In genomic region chr14:52950898-52951729, GRCh38 we compare ENCODE assay signal across 8 cellular contexts. TPM values are rescaled to one million over a fixed set of nuclear protein-coding genes. Genes with fewer than 3 reads are reported as not detected.
DNase-seq lines count a peak whose midpoint lies in the region; ATAC-seq and TF ChIP-seq lines count a peak whose summit lies in the region.

Gene FERMT2 (minus strand): TSS chr14:52951050. CDS start chr14:52950568, 482 bp downstream.

- peak within 1 kb of the TSS; percentile 73 for H3K4me3 ChIP-seq in fibroblast of villous mesenchyme (ENCODE audit: low read depth, low read length)
- peak within 1 kb of the TSS; percentile 89 for H3K4me3 ChIP-seq in vagina

- H3K9me3 ChIP-seq in vagina = no peaks in the 10 kb centered on the region

- no peak for TF ChIP-seq CTCF in fibroblast of villous mesenchyme (IDR thresholded peaks at IDR 0.05; ENCODE audit: insufficient read depth, low read depth, low read length)
- TF ChIP-seq CTCF in vagina (IDR thresholded peaks at IDR 0.05) = no peak

- no peaks in the 10 kb centered on the region for H3K36me3 Mint-ChIP-seq in activated naive CD4-positive, alpha-beta T cell treated with anti-CD3 and anti-CD28 coated beads for 36 hours (ENCODE audit: low read depth)
- no peaks in the 10 kb centered on the region for H3K36me3 Mint-ChIP-seq in naive B cell

- H3K27ac ChIP-seq in vagina = peak within 1 kb of the TSS; percentile 98

- intact Hi-C loops in activated naive CD4-positive, alpha-beta T cell treated with anti-CD3 and anti-CD28 coated beads for 36 hours (cut with micrococcal nuclease) = loop anchor here (1.0 to 5.0 kb wide), 2 partner anchors 33 to 399 kb away; partner anchors contain the start of genes GPR137C and TXNDC16
- intact Hi-C loops in vagina (cut with DNase I) = no loop called here

- peaks cover 21% of the 10 kb centered on the region for H3K4me1 ChIP-seq in vagina

- no peaks in the 10 kb centered on the region for H3K27me3 ChIP-seq in vagina

- no peaks in the 10 kb centered on the region for H3K9me3 Mint-ChIP-seq in activated naive CD4-positive, alpha-beta T cell treated with anti-CD3 and anti-CD28 coated beads for 36 hours
- no peaks in the 10 kb centered on the region for H3K9me3 Mint-ChIP-seq in naive B cell

- DNase-seq in GM03348 (ENCODE audit: low spot score) (peak; percentile 97), NCI-H510A treated with DMSO at 0.1 percent for 48 hours (lab: John Stamatoyannopoulos, UW) (peak; percentile 82), fibroblast of villous mesenchyme (ENCODE audit: low read depth) (peak; percentile 89), naive B cell (no peak), vagina (ENCODE audit: extremely low spot score in 2 of 2) (no peak), RPMI8226 (no peak)
- peak; percentile 25 for DNase-seq in activated naive CD4-positive, alpha-beta T cell treated with anti-CD3 and anti-CD28 coated beads for 36 hours

- H3K27me3 Mint-ChIP-seq in activated naive CD4-positive, alpha-beta T cell treated with anti-CD3 and anti-CD28 coated beads for 36 hours (ENCODE audit: low read depth) = peaks cover 49% of the 10 kb centered on the region
- peaks cover 40 to 65% (median 65%) of the 10 kb centered on the region in 3 donors for H3K27me3 Mint-ChIP-seq in naive B cell

- CTCF ChIA-PET in activated naive CD4-positive, alpha-beta T cell treated with anti-CD3 and anti-CD28 coated beads for 36 hours (lab: Charles Lee) = no interaction called here

- TF ChIP-seq POLR2A in vagina (IDR thresholded peaks at IDR 0.05) = peak in 1 of 2 donors; percentile 84

- no peaks in the 10 kb centered on the region for H3K36me3 ChIP-seq in vagina

- ATAC-seq in HG02852 (IDR thresholded peaks at IDR 0.05; ENCODE audit: unreplicated experiment) (peak; percentile 65), naive B cell (ENCODE audit: low read depth in 2 of 2) (peak; percentile 17 to 34)

- peak within 1 kb of the TSS; percentile 83 for H3K4me3 Mint-ChIP-seq in activated naive CD4-positive, alpha-beta T cell treated with anti-CD3 and anti-CD28 coated beads for 36 hours
- H3K4me3 Mint-ChIP-seq in naive B cell = peak within 1 kb of the TSS; percentile 78 to 91 (median 86)

- peaks cover 31% of the 10 kb centered on the region for H3K4me1 Mint-ChIP-seq in activated naive CD4-positive, alpha-beta T cell treated with anti-CD3 and anti-CD28 coated beads for 36 hours (ENCODE audit: low read depth)
- peaks cover 19 to 26% (median 24%) of the 10 kb centered on the region in 3 donors for H3K4me1 Mint-ChIP-seq in naive B cell

- no peak within 1 kb of the TSS for H3K27ac Mint-ChIP-seq in activated naive CD4-positive, alpha-beta T cell treated with anti-CD3 and anti-CD28 coated beads for 36 hours
- H3K27ac Mint-ChIP-seq in naive B cell = peak within 1 kb of the TSS in 2 of 6 donors; percentile 55 to 63

RNA-seq across cellular contexts. Expression of gene FERMT2, which starts in this region (rescaled TPM):
- 1 to 10 TPM; 2.8 to 3.0 TPM for total RNA-seq in activated naive CD4-positive, alpha-beta T cell treated with anti-CD3 and anti-CD28 coated beads for 36 hours
- total RNA-seq in fibroblast of villous mesenchyme = 266 and 320 TPM in 2 replicates
- not detected for polyA plus RNA-seq in naive B cell (ENCODE audit: low read depth in 6 of 6)
- 70.2 TPM for total RNA-seq in vagina

Comparison
In these comparisons a context has a peak if more than half of its experiments do, and no peak if none do; other contexts are left out.
1. RNA of gene FERMT2 (total RNA-seq): 266 to 320 TPM in fibroblast of villous mesenchyme and 70.2 TPM in vagina (single experiment); 2.8 to 3.0 TPM in activated naive CD4-positive, alpha-beta T cell treated with anti-CD3 and anti-CD28 coated beads for 36 hours; every median in the first group is over 10 times any median in the second.
2. Peak in ATAC-seq in naive B cell; RNA of the gene not detected or under 1 TPM.
3. DNase-seq: peak in GM03348 (single experiment), NCI-H510A treated with DMSO at 0.1 percent for 48 hours (single experiment), activated naive CD4-positive, alpha-beta T cell treated with anti-CD3 and anti-CD28 coated beads for 36 hours (single experiment) and fibroblast of villous mesenchyme (single experiment); none in naive B cell (single experiment), vagina (0 of 2) and RPMI8226 (single experiment).